ENCODE assay signal across 11 cellular contexts in the genomic region with DNA sequence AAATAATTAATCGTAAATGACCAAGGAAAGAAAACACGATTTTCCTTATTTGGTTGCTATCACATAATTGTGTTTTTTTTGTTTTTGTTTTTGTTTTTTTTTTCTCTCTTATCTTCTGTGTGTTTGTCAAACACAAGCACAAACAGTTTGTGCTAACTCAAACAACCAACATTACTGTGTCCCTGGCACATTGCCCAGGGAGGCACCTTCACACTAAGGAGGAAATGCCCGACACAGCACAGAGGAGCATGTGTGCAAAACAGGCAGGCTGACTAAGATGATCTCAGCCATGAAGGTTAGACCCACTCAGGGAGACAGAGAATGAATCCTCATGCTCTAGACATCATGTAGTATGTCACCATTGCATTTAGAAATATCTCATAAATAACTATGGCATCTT.
DNase-seq lines count a peak whose midpoint lies in the region; ATAC-seq, FAIRE-seq and TF ChIP-seq lines count a peak whose summit lies in the region.
"Had no signal": no experiment of that assay in that cellular context is flagged by ENCODE, and none has a peak within 500 bp of the region (broad histone marks: within the 10 kb centered on the region; RNA-seq: fewer than 3 reads in every experiment).

No MANE protein-coding gene starts in this region.

- intact Hi-C loops in K562 (cut with micrococcal nuclease), result no loop called here

- POLR2A ChIA-PET in K562 (lab: Yijun Ruan, JAX), result interaction anchor here (0.7 kb wide), 1 partner anchor 67 kb away, joined by 3 read pairs; no protein-coding TSS in a partner anchor

- no peaks in the 10 kb centered on the region for H3K4me1 ChIP-seq in K562 (replicated peaks in 1 of 2; ENCODE audit: control insufficient read depth in 2 of 2, insufficient read depth in 2 of 2, low read length in 2 of 2)

- ATAC-seq in K562 (peak; percentile 81), left lobe of liver (peak; percentile 72), GM18498 (IDR thresholded peaks at IDR 0.05; ENCODE audit: unreplicated experiment) (no peak), HG03457 (IDR thresholded peaks at IDR 0.05; ENCODE audit: unreplicated experiment) (no peak)

- no peaks in the 10 kb centered on the region for H4K20me1 ChIP-seq in K562 (replicated peaks; ENCODE audit: control insufficient read depth, insufficient read depth, low read length)

- WGBS in K562 (ENCODE audit: insufficient coverage, low coverage, missing lambda C conversion rate), result 48% methylated on average over 3 of the region's 3 CpGs

- peak; percentile 26 for FAIRE-seq in K562 (lab: Jason Lieb, UNC)

- DNase-seq in DMS53 (lab: John Stamatoyannopoulos, UW) (peak; percentile 97), NCI-H1105 (lab: John Stamatoyannopoulos, UW) (peak; percentile 90), K562 (ENCODE audit: extremely low read depth in 1 of 4, low spot score in 3 of 4) (peak in 2 of 4 experiments; percentile 11 to 55), left lobe of liver (ENCODE audit: low spot score) (peak; percentile 56)
- DNase-seq in central memory CD4-positive, alpha-beta T cell, result no peak
- no peak for DNase-seq in stimulated activated CD4-positive, alpha-beta T cell treated with anti-CD3 and anti-CD28 coated beads, Interleukin-4, amount 100 ng/mL, for 24 hours
- DNase-seq: activated CD4-positive, alpha-beta T cell treated with anti-CD3 and anti-CD28 coated beads, Interleukin-2, amount 50 U/mL, for 48 hours; Kasumi-1 had no signal

- no TSS peak for BruUV-seq in K562 (replicated peaks; lab: Mats Ljungman, UMichigan)

- peak overlapping the region; percentile 25; the same call in 1 of the 2 replicates for H2AFZ ChIP-seq in K562 (ENCODE audit: low read depth, low read length)

- in situ Hi-C loops in K562 (cut with MboI), result no loop called here

- no peaks in the 10 kb centered on the region for H3K9me3 ChIP-seq in K562 (replicated peaks; ENCODE audit: control insufficient read depth, insufficient read depth, low read depth, low read length)

- H3K27me3 ChIP-seq in K562 (ENCODE audit: control insufficient read depth in 2 of 2, insufficient read depth in 2 of 2, low read length in 2 of 2), result no peaks in the 10 kb centered on the region

- no peak for TF ChIP-seq POLR2A in K562 (conservative IDR thresholded peaks at IDR 0.05)

- TF ChIP-seq EP300 in K562 (IDR thresholded peaks at IDR 0.05; ENCODE audit: low read length), result no peak

- no peaks in the 10 kb centered on the region for H3K36me3 ChIP-seq in K562 (ENCODE audit: control insufficient read depth, insufficient read depth, low read length)

- TF ChIP-seq CTCF in K562 (IDR thresholded peaks at IDR 0.05 in 2 of 3, conservative IDR thresholded peaks at IDR 0.05 in 1 of 3; ENCODE audit: insufficient read depth in 2 of 3, low read depth in 1 of 3, low read length in 3 of 3), result no peak

- no peak for TF ChIP-seq RAD21 in K562 (CRISPR knock-in tag; conservative IDR thresholded peaks at IDR 0.05 in 1 of 2, IDR thresholded peaks at IDR 0.05 in 1 of 2)

- H3K9me1 ChIP-seq in K562 (ENCODE audit: control insufficient read depth, insufficient read depth, low read length), result no peaks in the 10 kb centered on the region

- H3K79me2 ChIP-seq in K562 (ENCODE audit: control insufficient read depth, insufficient read depth, low read length), result no peaks in the 10 kb centered on the region

- H3K9ac ChIP-seq in K562 (ENCODE audit: insufficient read depth in 1 of 2, low read depth in 2 of 2, low read length in 2 of 2), result no peak overlapping the region

- CTCF ChIA-PET in K562 (lab: Yijun Ruan, JAX; ENCODE audit: low intra/inter-chr PET ratio), result no interaction called here

- H3K4me3 ChIP-seq in K562, result no peak overlapping the region
- H3K4me3 ChIP-seq: lung had no signal

- peak overlapping the region; percentile 13; the same call in 1 of the 3 replicates for H3K27ac ChIP-seq in K562 (ENCODE audit: extremely low read depth, low read depth, low read length)

- no peak overlapping the region for H3K4me2 ChIP-seq in K562 (ENCODE audit: insufficient read depth, low read length)

TF ChIP-seq in K562, 482 proteins besides CTCF, POLR2A, EP300 and RAD21:
- peak; percentile 81 for TF ChIP-seq NFIC (IDR thresholded peaks at IDR 0.05)
- TF ChIP-seq, protein P1, sequence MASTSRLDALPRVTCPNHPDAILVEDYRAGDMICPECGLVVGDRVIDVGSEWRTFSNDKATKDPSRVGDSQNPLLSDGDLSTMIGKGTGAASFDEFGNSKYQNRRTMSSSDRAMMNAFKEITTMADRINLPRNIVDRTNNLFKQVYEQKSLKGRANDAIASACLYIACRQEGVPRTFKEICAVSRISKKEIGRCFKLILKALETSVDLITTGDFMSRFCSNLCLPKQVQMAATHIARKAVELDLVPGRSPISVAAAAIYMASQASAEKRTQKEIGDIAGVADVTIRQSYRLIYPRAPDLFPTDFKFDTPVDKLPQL (IDR thresholded peaks at IDR 0.05; ENCODE audit: extremely low read depth, insufficient read length), result no peak
- TF ChIP-seq, protein P2, sequence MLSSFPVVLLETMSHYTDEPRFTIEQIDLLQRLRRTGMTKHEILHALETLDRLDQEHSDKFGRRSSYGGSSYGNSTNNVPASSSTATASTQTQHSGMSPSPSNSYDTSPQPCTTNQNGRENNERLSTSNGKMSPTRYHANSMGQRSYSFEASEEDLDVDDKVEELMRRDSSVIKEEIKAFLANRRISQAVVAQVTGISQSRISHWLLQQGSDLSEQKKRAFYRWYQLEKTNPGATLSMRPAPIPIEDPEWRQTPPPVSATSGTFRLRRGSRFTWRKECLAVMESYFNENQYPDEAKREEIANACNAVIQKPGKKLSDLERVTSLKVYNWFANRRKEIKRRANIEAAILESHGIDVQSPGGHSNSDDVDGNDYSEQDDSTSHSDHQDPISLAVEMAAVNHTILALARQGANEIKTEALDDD (IDR thresholded peaks at IDR 0.05), result peak; percentile 27; the same call in 1 of the 2 replicates

Comparison
In these comparisons a context has a peak if more than half of its experiments do, and no peak if none do; other contexts are left out.
1. DNase-seq: peak in DMS53 (single experiment), NCI-H1105 (single experiment) and left lobe of liver (single experiment); none in central memory CD4-positive, alpha-beta T cell (single experiment) and stimulated activated CD4-positive, alpha-beta T cell treated with anti-CD3 and anti-CD28 coated beads, Interleukin-4, amount 100 ng/mL, for 24 hours (single experiment).
2. ATAC-seq: peak in K562 (single experiment) and left lobe of liver (single experiment); none in GM18498 (single experiment) and HG03457 (single experiment).